In the genomic region with DNA sequence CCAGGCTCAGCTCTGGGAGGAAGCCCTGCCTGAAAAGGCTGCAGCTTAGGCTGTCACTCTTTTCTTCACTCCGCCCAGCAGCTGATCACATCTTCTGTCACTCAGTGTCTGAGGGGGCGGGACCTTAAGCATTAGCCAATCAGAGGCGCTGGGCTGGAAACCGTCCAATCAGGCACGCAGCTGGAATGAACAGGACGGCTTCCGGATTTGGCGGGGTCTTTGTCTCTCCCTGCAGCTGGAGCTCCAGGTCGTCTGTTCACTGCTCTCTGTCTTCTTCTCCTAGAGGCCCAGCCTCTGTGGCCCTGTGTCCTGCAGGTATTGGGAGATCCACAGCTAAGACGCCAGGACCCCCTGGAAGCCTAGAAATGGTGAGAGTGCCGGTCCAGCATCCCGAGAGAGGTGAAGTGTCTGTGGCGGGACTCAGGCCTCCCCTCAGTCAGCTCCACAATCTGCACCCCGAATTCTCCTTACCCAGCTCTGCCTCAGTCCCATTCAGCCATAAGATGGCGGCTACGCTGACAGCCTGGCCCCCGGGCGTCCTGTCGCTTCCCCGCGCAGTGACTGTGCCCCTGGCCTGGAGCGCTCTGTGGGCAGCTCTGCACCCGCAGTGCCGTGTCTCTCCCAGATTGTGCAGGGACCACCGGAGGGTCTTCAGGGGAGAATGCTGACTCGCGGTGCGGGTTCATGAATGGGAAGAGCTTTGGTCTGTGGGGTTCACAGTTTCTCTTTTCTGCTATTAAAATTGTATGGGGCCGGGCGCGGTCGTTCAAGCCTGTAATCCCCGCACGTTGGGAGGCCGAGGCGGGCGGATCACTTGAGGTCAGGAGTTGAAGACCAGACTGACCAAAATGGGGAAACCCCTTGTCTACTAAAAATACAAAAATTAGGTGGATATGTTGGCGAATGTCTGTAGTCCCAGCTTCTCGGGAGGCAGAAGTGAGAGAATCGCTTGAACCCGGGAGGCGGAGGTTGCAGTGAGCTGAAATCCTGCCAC, we compare ENCODE assay signal across 8 cellular contexts.
DNase-seq lines count a peak whose midpoint lies in the region; ATAC-seq and TF ChIP-seq lines count a peak whose summit lies in the region.

A gene (plus strand): TSS at position 222 of the 994 bp plus-strand sequence. CDS start 144 bp downstream, at position 366.

- in situ Hi-C loops in astrocyte of the spinal cord (cut with HindIII; ENCODE audit: low sequenced_read_pairs) = no loop called here
- in situ Hi-C loops in ACHN (cut with HindIII; ENCODE audit: low pct_ligation_motif_present, low pct_unique_long_range_greater_than_20kb, low sequenced_read_pairs) = no loop called here

- peak within 1 kb of the TSS; percentile 79 for H3K4me3 ChIP-seq in GM12864 (ENCODE audit: low read depth, low read length)
- peak within 1 kb of the TSS; percentile 81 for H3K4me3 ChIP-seq in astrocyte of the spinal cord (ENCODE audit: low read depth, low read length)
- peak within 1 kb of the TSS; percentile 91 for H3K4me3 ChIP-seq in retinal pigment epithelial cell (ENCODE audit: low read length)

- TF ChIP-seq CTCF in GM12864 (IDR thresholded peaks at IDR 0.05; ENCODE audit: low read depth, low read length, missing control alignments) = no peak
- TF ChIP-seq CTCF in astrocyte of the spinal cord (IDR thresholded peaks at IDR 0.05; ENCODE audit: low read depth, low read length) = no peak
- no peak for TF ChIP-seq CTCF in retinal pigment epithelial cell (conservative IDR thresholded peaks at IDR 0.05; ENCODE audit: low read depth, low read length)

- DNase-seq in GM12864 (ENCODE audit: low read depth) (peak; percentile 94), NCI-H1436 (lab: John Stamatoyannopoulos, UW) (peak; percentile 90), T-helper 22 cell (ENCODE audit: low read depth) (peak; percentile 83), astrocyte of the spinal cord (ENCODE audit: low read depth, low spot score) (peak; percentile 97), hypothalamus (lab: John Stamatoyannopoulos, UW) (peak; percentile 39 to 98 (median 92)), retinal pigment epithelial cell (ENCODE audit: low read depth) (peak; percentile 90), ACHN (no peak)

- peak; percentile 99 for ATAC-seq in HG02642 (IDR thresholded peaks at IDR 0.05; ENCODE audit: poor library complexity, unreplicated experiment)
